In genomic region chr5:158874343-158874742, GRCh38 we compare ENCODE assay signal across 15 cellular contexts.
DNase-seq lines count a peak whose midpoint lies in the region; ATAC-seq, FAIRE-seq and TF ChIP-seq lines count a peak whose summit lies in the region.
"Had no signal": no experiment of that assay in that cellular context is flagged by ENCODE, and none has a peak within 500 bp of the region (broad histone marks: within the 10 kb centered on the region; RNA-seq: fewer than 3 reads in every experiment).

No MANE protein-coding gene starts in this region.

- CTCF ChIA-PET in Caco-2 (lab: Charles Lee): interaction anchor here (0.6 kb wide), 1 partner anchor 23 kb away, joined by 4 read pairs; no protein-coding TSS in a partner anchor

- H3K27ac ChIP-seq in BLaER1 treated with 17β-estradiol and CSF1 and Interleukin-3, amounts not matched to agents 10 nM and 100 nM: peak overlapping the region in 9 of 11 experiments; percentile 24 to 67 (median 56); a peak in 14 of 22 replicates

- no peaks in the 10 kb centered on the region for H3K36me3 Mint-ChIP-seq in glutamatergic neuron (ENCODE audit: unreplicated experiment)
- no peaks in the 10 kb centered on the region for H3K36me3 Mint-ChIP-seq in Caco-2 (ENCODE audit: insufficient read depth, unreplicated experiment)

- H3K36me3 ChIP-seq in BLaER1 treated with 17β-estradiol and CSF1 and Interleukin-3, amounts not matched to agents 10 nM and 100 nM: peaks cover 0 to 92% (median 21%) of the 10 kb centered on the region in 11 experiments; a peak in 12 of 22 replicates
- no peaks in the 10 kb centered on the region for H3K36me3 ChIP-seq in Caco-2 (ENCODE audit: control insufficient read depth, insufficient read depth, low read length)
- H3K36me3 ChIP-seq: prostate gland, thoracic aorta had no signal

- H3K4me1 ChIP-seq in BLaER1 treated with 17β-estradiol and CSF1 and Interleukin-3, amounts not matched to agents 10 nM and 100 nM: peaks cover 56 to 100% (median 100%) of the 10 kb centered on the region in 10 experiments
- H3K4me1 ChIP-seq in Caco-2: no peaks in the 10 kb centered on the region
- H3K4me1 ChIP-seq: prostate gland had no signal

- H3K9me3 Mint-ChIP-seq in glutamatergic neuron (ENCODE audit: unreplicated experiment): peaks cover 18% of the 10 kb centered on the region
- H3K9me3 Mint-ChIP-seq in Caco-2 (ENCODE audit: unreplicated experiment): no peaks in the 10 kb centered on the region
- H3K9me3 Mint-ChIP-seq: activated T-helper 1 cell treated with anti-CD3 and anti-CD28 coated beads, Interleukin-12 subunit alpha, Interleukin-12 subunit beta, Interleukin-2, Interleukin-4 antibody, amounts not matched to agents 30 ng/mL and 10 ng/mL and 1 ng/mL, durations not matched to agents 14 hours and 24 hours and 36 hours had no signal

- H3K9me3 ChIP-seq in BLaER1 treated with 17β-estradiol and CSF1 and Interleukin-3, amounts not matched to agents 10 nM and 100 nM (replicated peaks in 1 of 11): no peaks in the 10 kb centered on the region
- H3K9me3 ChIP-seq in Caco-2: no peaks in the 10 kb centered on the region
- H3K9me3 ChIP-seq: prostate gland, thoracic aorta had no signal

- H3K4me3 Mint-ChIP-seq in glutamatergic neuron (ENCODE audit: unreplicated experiment) (peak overlapping the region; percentile 50), Caco-2 (ENCODE audit: unreplicated experiment) (no peak overlapping the region)

- H3K27me3 Mint-ChIP-seq in glutamatergic neuron (ENCODE audit: unreplicated experiment) (peaks cover 11% of the 10 kb centered on the region), Caco-2 (ENCODE audit: insufficient read depth, unreplicated experiment) (peaks cover 8% of the 10 kb centered on the region)

- H3K4me3 ChIP-seq in BLaER1 treated with 17β-estradiol and CSF1 and Interleukin-3, amounts not matched to agents 10 nM and 100 nM: no peak overlapping the region
- H3K4me3 ChIP-seq in GM12865 (ENCODE audit: low read depth, low read length): no peak overlapping the region
- H3K4me3 ChIP-seq in Caco-2 (ENCODE audit: low read depth, low read length): no peak overlapping the region
- H3K4me3 ChIP-seq: prostate gland had no signal

- ATAC-seq in HG02798 (IDR thresholded peaks at IDR 0.05; ENCODE audit: poor library complexity, unreplicated experiment): peak; percentile 53

- no TSS peak for BruUV-seq in Caco-2 (replicated peaks; lab: Mats Ljungman, UMichigan)

- H3K27ac Mint-ChIP-seq in glutamatergic neuron (ENCODE audit: unreplicated experiment) (peak overlapping the region; percentile 73), Caco-2 (ENCODE audit: unreplicated experiment) (no peak overlapping the region)

- H3K9ac ChIP-seq in BLaER1 treated with 17β-estradiol and CSF1 and Interleukin-3, amounts not matched to agents 10 nM and 100 nM: no peak overlapping the region

- TF ChIP-seq CTCF in GM12865 (IDR thresholded peaks at IDR 0.05; ENCODE audit: insufficient read depth, low read depth, low read length, missing control alignments) (no peak), glutamatergic neuron (IDR thresholded peaks at IDR 0.05; ENCODE audit: partially characterized antibody, unreplicated experiment) (no peak), Caco-2 (IDR thresholded peaks at IDR 0.05; ENCODE audit: insufficient read depth in 1 of 2, low read depth in 1 of 2, low read length in 1 of 2, severe bottlenecking in 1 of 2, unreplicated experiment in 1 of 2) (no peak)

- intact Hi-C loops in Caco-2 (cut with micrococcal nuclease; ENCODE audit: unreplicated experiment): no loop called here

- POLR2A ChIA-PET in Caco-2 (lab: Charles Lee): no interaction called here

- peak overlapping the region; percentile 57 to 75 (median 68) for H3K4me2 ChIP-seq in BLaER1 treated with 17β-estradiol and CSF1 and Interleukin-3, amounts not matched to agents 10 nM and 100 nM

- peaks cover 0 to 100% (median 71%) of the 10 kb centered on the region in 11 experiments; a peak in 14 of 22 replicates for H4K20me1 ChIP-seq in BLaER1 treated with 17β-estradiol and CSF1 and Interleukin-3, amounts not matched to agents 10 nM and 100 nM

- DNase-seq in GM12865 (ENCODE audit: low read depth) (peak; percentile 63), glutamatergic neuron (no peak), T1000 (lab: John Stamatoyannopoulos, UW) (no peak), urothelium cell line (ENCODE audit: low spot score) (no peak), C1 segment of cervical spinal cord (lab: John Stamatoyannopoulos, UW) (no peak), Caco-2 (no peak)
- DNase-seq: anterior cingulate cortex, cortex of kidney, GDM1, RPMI8226 had no signal

- H3K4me1 Mint-ChIP-seq in glutamatergic neuron (ENCODE audit: low read depth, unreplicated experiment): peaks cover 67% of the 10 kb centered on the region
- H3K4me1 Mint-ChIP-seq in Caco-2 (ENCODE audit: low read depth, unreplicated experiment): no peaks in the 10 kb centered on the region

- H3K27me3 ChIP-seq in BLaER1 treated with 17β-estradiol and CSF1 and Interleukin-3, amounts not matched to agents 10 nM and 100 nM: no peaks in the 10 kb centered on the region
- H3K27me3 ChIP-seq in Caco-2 (replicated peaks; ENCODE audit: control insufficient read depth, insufficient read depth, low read length): no peaks in the 10 kb centered on the region

- FAIRE-seq in urothelium cell line (lab: Jason Lieb, UNC): no peak
